12 cellular contexts compared by ENCODE assay signal in genomic region chr3:56914646-56915045, GRCh38.
DNase-seq lines count a peak whose midpoint lies in the region; ATAC-seq, FAIRE-seq and TF ChIP-seq lines count a peak whose summit lies in the region.
"Had no signal": no experiment of that assay in that cellular context is flagged by ENCODE, and none has a peak within 500 bp of the region (broad histone marks: within the 10 kb centered on the region; RNA-seq: fewer than 3 reads in every experiment).

No MANE protein-coding gene starts in this region.

- H2AFZ ChIP-seq in osteoblast (ENCODE audit: low read length), result no peak overlapping the region
- H2AFZ ChIP-seq: hepatocyte had no signal

- peaks cover 66% of the 10 kb centered on the region for H3K4me1 ChIP-seq in CD8-positive, alpha-beta memory T cell (ENCODE audit: insufficient read depth, low read length)
- H3K4me1 ChIP-seq in kidney (ENCODE audit: control insufficient read depth in 1 of 2, insufficient read depth in 1 of 2, low read depth in 1 of 2, low read length in 2 of 2), result no peaks in the 10 kb centered on the region
- H3K4me1 ChIP-seq in stomach, result peaks cover 0 to 20% (median 6%) of the 10 kb centered on the region in 4 donors
- no peaks in the 10 kb centered on the region for H3K4me1 ChIP-seq in osteoblast (ENCODE audit: insufficient read depth, low read length)
- H3K4me1 ChIP-seq: A549 had no signal

- H3K27me3 ChIP-seq in CD8-positive, alpha-beta memory T cell (ENCODE audit: insufficient read depth, low read length, poor library complexity, severe bottlenecking), result no peaks in the 10 kb centered on the region
- H3K27me3 ChIP-seq in stomach, result no peaks in the 10 kb centered on the region
- peaks cover 5% of the 10 kb centered on the region for H3K27me3 ChIP-seq in osteoblast (ENCODE audit: insufficient read depth, low read length)
- H3K27me3 ChIP-seq: hepatocyte had no signal

- H3K36me3 ChIP-seq in CD8-positive, alpha-beta memory T cell (ENCODE audit: insufficient read depth, low read length), result no peaks in the 10 kb centered on the region
- H3K36me3 ChIP-seq in kidney (ENCODE audit: control insufficient read depth in 1 of 2, insufficient read depth in 2 of 2, low read length in 2 of 2), result no peaks in the 10 kb centered on the region
- no peaks in the 10 kb centered on the region for H3K36me3 ChIP-seq in stomach
- H3K36me3 ChIP-seq in osteoblast (ENCODE audit: insufficient read depth, low read length), result no peaks in the 10 kb centered on the region

- WGBS in stomach, 5 donors, result 80 to 84% (median 81%) methylated on average over 3 of the region's 3 CpGs

- no peaks in the 10 kb centered on the region for H3K9me3 ChIP-seq in CD8-positive, alpha-beta memory T cell (ENCODE audit: low read length)
- H3K9me3 ChIP-seq in T-helper 17 cell (ENCODE audit: control insufficient read depth, low read length, poor library complexity, severe bottlenecking) (no peaks in the 10 kb centered on the region), kidney (ENCODE audit: control insufficient read depth in 1 of 2, low read length in 2 of 2) (no peaks in the 10 kb centered on the region), stomach (no peaks in the 10 kb centered on the region), osteoblast (ENCODE audit: low read depth, low read length) (no peaks in the 10 kb centered on the region)
- H3K9me3 ChIP-seq: A549 had no signal

- no peak overlapping the region for H3K27ac ChIP-seq in CD8-positive, alpha-beta memory T cell (ENCODE audit: low read depth, low read length)
- H3K27ac ChIP-seq in kidney (ENCODE audit: low read depth in 2 of 2, low read length in 2 of 2) (no peak overlapping the region), stomach (no peak overlapping the region), osteoblast (ENCODE audit: low read depth, low read length) (no peak overlapping the region)
- H3K27ac ChIP-seq: A549, hepatocyte, SK-N-MC had no signal

- peaks cover 68 to 97% (median 87%) of the 10 kb centered on the region in 3 donors for H3K4me1 Mint-ChIP-seq in CD8-positive, alpha-beta memory T cell
- peaks cover 61% of the 10 kb centered on the region for H3K4me1 Mint-ChIP-seq in T-helper 17 cell

- H3K4me2 ChIP-seq in osteoblast (ENCODE audit: insufficient read depth, low read length), result no peak overlapping the region
- H3K4me2 ChIP-seq: A549, hepatocyte had no signal

- H3K9me3 Mint-ChIP-seq in CD8-positive, alpha-beta memory T cell, result no peaks in the 10 kb centered on the region

- no peaks in the 10 kb centered on the region for H4K20me1 ChIP-seq in osteoblast (ENCODE audit: insufficient read depth, low read length)

- peak overlapping the region; percentile 94 for H3K4me3 ChIP-seq in CD8-positive, alpha-beta memory T cell (ENCODE audit: low read length)
- H3K4me3 ChIP-seq in kidney (ENCODE audit: low read length in 2 of 2), result no peak overlapping the region
- H3K4me3 ChIP-seq in stomach, result no peak overlapping the region
- H3K4me3 ChIP-seq in osteoblast (ENCODE audit: insufficient read depth, low read length), result no peak overlapping the region
- H3K4me3 ChIP-seq: A549, hepatocyte, SK-N-MC had no signal

- H3K36me3 Mint-ChIP-seq in CD8-positive, alpha-beta memory T cell, result peaks cover under 1 to 26% (median 2%) of the 10 kb centered on the region in 3 donors
- peaks cover 7% of the 10 kb centered on the region for H3K36me3 Mint-ChIP-seq in T-helper 17 cell (ENCODE audit: low read depth)

- intact Hi-C loops in kidney (cut with DNase I), result no loop called here
- intact Hi-C loops in stomach (cut with DNase I; ENCODE audit: low total_unique reads), result no loop called here

- peak overlapping the region; percentile 90 to 99 (median 94) for H3K27ac Mint-ChIP-seq in CD8-positive, alpha-beta memory T cell
- peak overlapping the region; percentile 97 for H3K27ac Mint-ChIP-seq in T-helper 17 cell

- no peak for ATAC-seq in T-helper 17 cell
- ATAC-seq: A549 had no signal

- no peaks in the 10 kb centered on the region for H3K27me3 Mint-ChIP-seq in CD8-positive, alpha-beta memory T cell
- no peaks in the 10 kb centered on the region for H3K27me3 Mint-ChIP-seq in T-helper 17 cell

- TF ChIP-seq CTCF in kidney (IDR thresholded peaks at IDR 0.05; ENCODE audit: borderline replicate concordance, extremely low read depth, insufficient read depth) (no peak), stomach (IDR thresholded peaks at IDR 0.05) (no peak), osteoblast (IDR thresholded peaks at IDR 0.05; ENCODE audit: extremely low read depth, low read depth, low read length) (no peak)

- H3K4me3 Mint-ChIP-seq in CD8-positive, alpha-beta memory T cell, result peak overlapping the region; percentile 90 to 95 (median 92)
- peak overlapping the region; percentile 98 for H3K4me3 Mint-ChIP-seq in T-helper 17 cell

- TF ChIP-seq POLR2A in stomach (IDR thresholded peaks at IDR 0.05), result no peak

- DNase-seq in NCI-H187 treated with DMSO at 0.1 percent for 48 hours (lab: John Stamatoyannopoulos, UW), result peak; percentile 1
- no peak for DNase-seq in NCI-H187 (lab: John Stamatoyannopoulos, UW)
- DNase-seq in CD8-positive, alpha-beta memory T cell, result no peak
- no peak for DNase-seq in T-helper 17 cell
- DNase-seq in kidney, result no peak
- no peak for DNase-seq in stomach
- no peak for DNase-seq in osteoblast (ENCODE audit: insufficient read length, low spot score, missing footprints)
- DNase-seq in NCI-H446 (lab: John Stamatoyannopoulos, UW), result no peak
- DNase-seq: NCI-H446 treated with DMSO at 0.1 percent for 48 hours had no signal

- CTCF ChIA-PET in CD8-positive, alpha-beta memory T cell (lab: Charles Lee), result interaction anchor here (1.1 to 6.8 kb wide), 6 partner anchors 10 to 115 kb away, joined by 3 to 43 read pairs (median 4); partner anchors contain the start of gene ARHGEF3

- POLR2A ChIA-PET in CD8-positive, alpha-beta memory T cell (lab: Charles Lee), result interaction anchor here (0.7 to 1.9 kb wide), 2 partner anchors 161 to 311 kb away, joined by 3 to 7 read pairs; no protein-coding TSS in a partner anchor

- no peak overlapping the region for H3K9ac ChIP-seq in kidney (ENCODE audit: low read length in 2 of 2)

- TF ChIP-seq EP300 in stomach (IDR thresholded peaks at IDR 0.05), result no peak

- peak; percentile 17 for FAIRE-seq in kidney (lab: Jason Lieb, UNC)
- FAIRE-seq: A549 had no signal

- H3K79me2 ChIP-seq in osteoblast (ENCODE audit: insufficient read depth, low read length), result no peaks in the 10 kb centered on the region
- H3K79me2 ChIP-seq: hepatocyte had no signal
